In the genomic region with DNA sequence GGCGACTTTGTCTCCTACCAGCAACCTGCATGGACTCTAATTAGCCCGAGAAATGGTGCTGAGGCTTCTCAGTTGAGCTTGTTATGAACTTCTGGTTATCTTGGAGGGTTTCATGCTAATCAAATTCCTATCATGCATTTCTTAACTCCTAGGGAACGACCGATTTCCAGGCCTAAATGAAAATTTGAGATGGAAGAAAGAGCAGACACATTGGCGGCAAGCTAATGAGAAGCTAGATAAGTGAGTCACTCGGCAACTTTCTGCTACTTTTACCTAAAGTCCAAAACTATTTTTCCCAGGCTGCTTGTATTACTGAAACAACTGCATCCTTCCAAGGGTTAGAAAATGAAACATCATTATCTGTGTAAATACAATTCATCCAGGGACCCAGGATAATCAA, we compare ENCODE assay signal across 28 cellular contexts.
"Had no signal": no experiment of that assay in that cellular context is flagged by ENCODE, and none has a peak within 500 bp of the region (broad histone marks: within the 10 kb centered on the region; RNA-seq: fewer than 3 reads in every experiment).

No MANE protein-coding gene starts in this region.

- H3K4me3 ChIP-seq: hepatocyte, left ventricle myocardium inferior, lung, mucosa of descending colon, pancreas, prostate gland, skin epidermis, stomach, testis, thyroid gland, transverse colon, upper lobe of left lung, vagina had no signal

- H3K27me3 Mint-ChIP-seq: naive thymus-derived CD4-positive, alpha-beta T cell; natural killer cell treated with Interleukin-12 subunit alpha and Interleukin-12 subunit beta and Interleukin-15 and Interleukin-18, amount 100 ng/mL, for 72 hours had no signal

- DNase-seq: islet precursor cell; left ventricle myocardium inferior; mesendoderm; midbrain; mucosa of descending colon; naive thymus-derived CD4-positive, alpha-beta T cell; nucleus accumbens; pancreas; posterior cingulate gyrus; retina; right cardiac atrium; stimulated activated CD4-positive, alpha-beta T cell treated with anti-CD3 and anti-CD28 coated beads, Interleukin-12 subunit alpha, Interleukin-12 subunit beta, amount 100 ng/mL, for 4 hours; stimulated activated CD4-positive, alpha-beta T cell treated with anti-CD3 and anti-CD28 coated beads, Interleukin-15, amount 100 ng/mL, for 24 hours; stimulated activated CD4-positive, alpha-beta T cell treated with anti-CD3 and anti-CD28 coated beads, Interleukin-2, amount 100 ng/mL, for 24 hours; stimulated activated CD4-positive, alpha-beta T cell treated with anti-CD3 and anti-CD28 coated beads, Interleukin-4, amount 100 ng/mL, for 1 hour; stimulated activated naive CD8-positive, alpha-beta T cell treated with anti-CD3 and anti-CD28 coated beads, Interleukin-15, Interleukin-2, amounts not matched to agents 100 U/mL and 50 U/mL, for 24 hours; stomach; testis; thyroid gland; transverse colon; upper lobe of left lung had no signal

- H3K9me3 Mint-ChIP-seq: naive thymus-derived CD4-positive, alpha-beta T cell; natural killer cell treated with Interleukin-12 subunit alpha and Interleukin-12 subunit beta and Interleukin-15 and Interleukin-18, amount 100 ng/mL, for 72 hours; neural crest cell had no signal

- H3K4me3 Mint-ChIP-seq: naive thymus-derived CD4-positive, alpha-beta T cell; natural killer cell treated with Interleukin-12 subunit alpha and Interleukin-12 subunit beta and Interleukin-15 and Interleukin-18, amount 100 ng/mL, for 72 hours; neural crest cell had no signal

- H3K27ac Mint-ChIP-seq: natural killer cell treated with Interleukin-12 subunit alpha and Interleukin-12 subunit beta and Interleukin-15 and Interleukin-18, amount 100 ng/mL, for 72 hours had no signal
